ENCODE assay signal across 11 cellular contexts in the genomic region with DNA sequence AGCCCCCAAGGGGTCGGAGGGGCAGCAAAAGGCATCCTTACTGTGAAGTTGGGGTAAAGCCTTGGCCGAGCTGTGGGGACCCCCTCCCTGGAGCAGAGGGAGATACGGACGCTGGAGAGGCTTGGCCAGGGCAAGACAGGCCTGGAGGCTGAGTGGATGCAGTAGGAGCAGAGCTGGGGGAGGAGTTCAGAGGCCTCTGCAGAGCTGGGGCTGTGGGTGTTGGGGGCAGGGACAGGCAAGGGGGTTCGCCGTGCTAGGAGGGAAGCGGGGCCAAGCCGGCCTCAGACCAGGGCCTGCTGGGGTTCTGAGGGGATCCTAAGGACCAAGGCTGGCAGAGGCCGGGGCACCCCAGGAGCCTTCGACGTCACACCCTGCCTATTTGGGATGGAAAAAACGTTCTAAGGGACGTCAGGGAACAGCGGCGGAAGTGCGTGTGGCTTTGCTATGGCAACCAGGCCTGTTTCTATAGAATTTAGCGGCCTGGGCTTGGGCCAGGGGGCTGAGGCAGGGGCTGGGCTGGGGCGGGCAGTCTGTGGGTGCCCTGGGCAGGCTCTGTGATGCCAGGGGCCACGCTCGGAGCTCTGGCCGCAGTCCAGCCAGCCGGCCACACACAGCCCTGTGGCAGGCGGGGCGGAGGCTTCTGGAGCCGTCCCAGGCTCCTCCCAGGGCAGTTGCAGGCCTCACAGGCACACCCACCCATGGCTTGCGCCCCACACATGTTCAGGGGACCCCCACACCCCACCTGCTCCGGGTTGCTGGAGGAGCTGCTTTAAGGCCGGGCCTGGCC. TPM values are rescaled to one million over a fixed set of nuclear protein-coding genes. Genes with fewer than 3 reads are reported as not detected.
DNase-seq lines count a peak whose midpoint lies in the region; ATAC-seq and TF ChIP-seq lines count a peak whose summit lies in the region.
"Had no signal": no experiment of that assay in that cellular context is flagged by ENCODE, and none has a peak within 500 bp of the region (broad histone marks: within the 10 kb centered on the region; RNA-seq: fewer than 3 reads in every experiment).

No MANE protein-coding gene starts in this region.

- H3K4me1 Mint-ChIP-seq in naive thymus-derived CD4-positive, alpha-beta T cell, result peaks cover 20 to 37% (median 28%) of the 10 kb centered on the region in 7 donors

- H2BK5ac ChIP-seq in neuronal stem cell (ENCODE audit: low read length), result no peak overlapping the region

- peak overlapping the region; percentile 50 for H3K4me3 ChIP-seq in ACC112 (ENCODE audit: low read depth, low read length)
- peak overlapping the region in 2 of 4 donors; percentile 26 to 34 for H3K4me3 ChIP-seq in Peyer's patch
- peak overlapping the region in 3 of 4 donors; percentile 18 to 91 (median 34) for H3K4me3 ChIP-seq in esophagus squamous epithelium
- H3K4me3 ChIP-seq in neuronal stem cell (ENCODE audit: low read length in 2 of 2), result peak overlapping the region in 1 of 2 donors; percentile 26
- H3K4me3 ChIP-seq in naive thymus-derived CD4-positive, alpha-beta T cell (ENCODE audit: low read length), result no peak overlapping the region

- 26 to 44% methylated on average over 6 to 17 of the region's 28 CpGs for WGBS in esophagus squamous epithelium, 2 donors
- WGBS in neuronal stem cell (ENCODE audit: extremely low coverage in 2 of 2, insufficient read length in 2 of 2, insufficient replicate concordance in 1 of 2), 2 donors, result no CpG with 5 or more reads among the region's 28 CpGs

- H2AFZ ChIP-seq in ACC112 (ENCODE audit: low read length, unreplicated experiment), result no peak overlapping the region
- peak overlapping the region; percentile 49 for H2AFZ ChIP-seq in neuronal stem cell (ENCODE audit: low read length)

- peak overlapping the region; percentile 71 for H3K14ac ChIP-seq in neuronal stem cell (ENCODE audit: low read length)

- H3K18ac ChIP-seq in neuronal stem cell (ENCODE audit: low read length), result peak overlapping the region; percentile 38

- no peak overlapping the region for H4K91ac ChIP-seq in neuronal stem cell (ENCODE audit: low read depth, low read length, poor library complexity)

- no peak overlapping the region for H4K8ac ChIP-seq in neuronal stem cell (ENCODE audit: low read depth, low read length)

- H3K9ac ChIP-seq in neuronal stem cell (ENCODE audit: low read depth, low read length, poor library complexity), result peak overlapping the region; percentile 56

- no peak overlapping the region for H3K4me3 Mint-ChIP-seq in naive thymus-derived CD4-positive, alpha-beta T cell

- no peak overlapping the region for H3K4ac ChIP-seq in neuronal stem cell (ENCODE audit: low read length)

- TF ChIP-seq POLR2A in Peyer's patch (IDR thresholded peaks at IDR 0.05) (no peak), esophagus squamous epithelium (IDR thresholded peaks at IDR 0.05) (no peak)

- peaks cover 78% of the 10 kb centered on the region for H3K79me2 ChIP-seq in ACC112 (ENCODE audit: control insufficient read depth, insufficient read depth, low read length, unreplicated experiment)

- no peaks in the 10 kb centered on the region for H3K9me3 Mint-ChIP-seq in naive thymus-derived CD4-positive, alpha-beta T cell

- no peak overlapping the region for H2BK15ac ChIP-seq in neuronal stem cell (ENCODE audit: low read length)

- DNase-seq in Peyer's patch (peak in 1 of 3 donors; percentile 67), esophagus squamous epithelium (lab: John Stamatoyannopoulos, UW) (no peak), neuronal stem cell (ENCODE audit: low spot score) (no peak), NCI-H446 (lab: John Stamatoyannopoulos, UW) (no peak), AML-193 (lab: John Stamatoyannopoulos, UW) (no peak)
- no peak for DNase-seq in naive thymus-derived CD4-positive, alpha-beta T cell
- DNase-seq: DMS153; SHP77 treated with DMSO at 0.1 percent for 48 hours; stimulated activated CD4-positive, alpha-beta T cell treated with anti-CD3 and anti-CD28 coated beads, Interleukin-4, amount 100 ng/mL, for 1 hour had no signal

- no peak for ATAC-seq in naive thymus-derived CD4-positive, alpha-beta T cell
- ATAC-seq in HG03280 (IDR thresholded peaks at IDR 0.05; ENCODE audit: unreplicated experiment), result no peak

- H3K79me1 ChIP-seq in neuronal stem cell (ENCODE audit: low read depth, low read length), result peaks cover 50% of the 10 kb centered on the region

- H2BK120ac ChIP-seq in neuronal stem cell (ENCODE audit: low read depth, low read length), result no peak overlapping the region

- H3K36me3 ChIP-seq in ACC112 (ENCODE audit: insufficient read depth, low read length) (peaks cover 7% of the 10 kb centered on the region; the same call in 1 of the 2 replicates), Peyer's patch (no peaks in the 10 kb centered on the region), esophagus squamous epithelium (peaks cover 0 to under 1% (median 0%) of the 10 kb centered on the region in 3 donors), neuronal stem cell (replicated peaks in 1 of 2; ENCODE audit: control insufficient read depth in 2 of 2, insufficient read depth in 2 of 2, low read length in 2 of 2) (peaks cover 2 to 12% of the 10 kb centered on the region in 2 donors)
- H3K36me3 ChIP-seq in naive thymus-derived CD4-positive, alpha-beta T cell (ENCODE audit: control insufficient read depth in 2 of 3, insufficient read depth in 3 of 3, low read length in 3 of 3), result no peaks in the 10 kb centered on the region

- POLR2A ChIA-PET in naive thymus-derived CD4-positive, alpha-beta T cell (lab: Charles Lee), result no interaction called here

- peak overlapping the region; percentile 95 for H2AK5ac ChIP-seq in neuronal stem cell (ENCODE audit: low read depth, low read length)

- CTCF ChIA-PET in naive thymus-derived CD4-positive, alpha-beta T cell (lab: Charles Lee), result no interaction called here

- H3K27me3 ChIP-seq in ACC112 (ENCODE audit: insufficient read depth, low read length) (no peaks in the 10 kb centered on the region), Peyer's patch (no peaks in the 10 kb centered on the region), esophagus squamous epithelium (no peaks in the 10 kb centered on the region), neuronal stem cell (ENCODE audit: control insufficient read depth in 3 of 3, insufficient read depth in 3 of 3, low read depth in 1 of 3, low read length in 3 of 3) (no peaks in the 10 kb centered on the region)
- no peaks in the 10 kb centered on the region for H3K27me3 ChIP-seq in naive thymus-derived CD4-positive, alpha-beta T cell (ENCODE audit: control insufficient read depth in 2 of 2, insufficient read depth in 2 of 2, low read length in 2 of 2)

- no peak overlapping the region for H3K4me2 ChIP-seq in neuronal stem cell (ENCODE audit: insufficient read depth, low read length, poor library complexity, severe bottlenecking)

- no peaks in the 10 kb centered on the region for H3K27me3 Mint-ChIP-seq in naive thymus-derived CD4-positive, alpha-beta T cell

- no peak for TF ChIP-seq CTCF in Peyer's patch (IDR thresholded peaks at IDR 0.05)
- TF ChIP-seq CTCF in esophagus squamous epithelium (IDR thresholded peaks at IDR 0.05), result no peak

- peak overlapping the region; percentile 73 for H3K23ac ChIP-seq in neuronal stem cell (ENCODE audit: low read depth, low read length, poor library complexity)

- intact Hi-C loops in esophagus squamous epithelium (cut with DNase I), result no loop called here
- intact Hi-C loops in naive thymus-derived CD4-positive, alpha-beta T cell (cut with micrococcal nuclease), result loop anchor here (5.0 to 10.0 kb wide), 10 partner anchors 48 to 852 kb away; a partner anchor contains a TSS

- H2BK12ac ChIP-seq in neuronal stem cell (ENCODE audit: low read length), result no peak overlapping the region

- peaks cover 0 to 12% (median 0%) of the 10 kb centered on the region in 5 donors for H3K36me3 Mint-ChIP-seq in naive thymus-derived CD4-positive, alpha-beta T cell

- peak overlapping the region in 2 of 9 donors; percentile 19 for H3K27ac Mint-ChIP-seq in naive thymus-derived CD4-positive, alpha-beta T cell

- H3K4me1 ChIP-seq in ACC112 (ENCODE audit: control insufficient read depth, insufficient read depth, low read length, unreplicated experiment) (peaks cover 44% of the 10 kb centered on the region), Peyer's patch (peaks cover 15 to 83% (median 23%) of the 10 kb centered on the region in 4 donors), esophagus squamous epithelium (peaks cover 76 to 91% (median 78%) of the 10 kb centered on the region in 3 donors), neuronal stem cell (ENCODE audit: control insufficient read depth in 2 of 2, insufficient read depth in 1 of 2, low read depth in 1 of 2, low read length in 2 of 2) (peaks cover 13 to 44% of the 10 kb centered on the region in 2 donors)
- peaks cover 1 to 23% of the 10 kb centered on the region in 2 donors for H3K4me1 ChIP-seq in naive thymus-derived CD4-positive, alpha-beta T cell (ENCODE audit: control insufficient read depth in 2 of 2, insufficient read depth in 2 of 2, low read length in 2 of 2)

- H3K27ac ChIP-seq in ACC112 (ENCODE audit: low read depth, low read length) (peak overlapping the region; percentile 95), Peyer's patch (peak overlapping the region; percentile 64 to 92 (median 80)), esophagus squamous epithelium (peak overlapping the region; percentile 92 to 98 (median 95)), neuronal stem cell (replicated peaks; ENCODE audit: low read length) (no peak overlapping the region)
- H3K27ac ChIP-seq in naive thymus-derived CD4-positive, alpha-beta T cell (ENCODE audit: low read depth, low read length), result no peak overlapping the region

- H3K9me3 ChIP-seq in Peyer's patch (no peaks in the 10 kb centered on the region), esophagus squamous epithelium (no peaks in the 10 kb centered on the region), neuronal stem cell (replicated peaks in 1 of 2; ENCODE audit: control insufficient read depth in 2 of 2, insufficient read depth in 1 of 2, low read depth in 1 of 2, low read length in 2 of 2) (no peaks in the 10 kb centered on the region)
- H3K9me3 ChIP-seq in naive thymus-derived CD4-positive, alpha-beta T cell (ENCODE audit: control insufficient read depth in 2 of 3, low read length in 3 of 3), result no peaks in the 10 kb centered on the region

RNA-seq across cellular contexts. Expression of a gene that starts 3.7 kb away (rescaled TPM):
- total RNA-seq in Peyer's patch, result 100 to 1,000 TPM in 1 of 4 donors, 10 to 100 TPM in 3; 51.2 to 120 (median 79.3) TPM
- 10 to 100 TPM; 46.9 to 79.6 (median 73.2) TPM for total RNA-seq in esophagus squamous epithelium
- polyA plus RNA-seq in neuronal stem cell (2013, experiment 1 of 2), result 117 TPM
- polyA plus RNA-seq in neuronal stem cell (2013, experiment 2 of 2), result 112 TPM
- total RNA-seq in naive thymus-derived CD4-positive, alpha-beta T cell, result 10 to 100 TPM; 30.0 to 58.3 (median 36.7) TPM
- polyA plus RNA-seq in naive thymus-derived CD4-positive, alpha-beta T cell, result 1 to 10 TPM; 4.8 to 6.8 TPM

RNA-seq across cellular contexts. Expression of a gene that starts 10.8 kb away (rescaled TPM):
- total RNA-seq in Peyer's patch, result 10 to 100 TPM; 17.9 to 33.8 (median 24.3) TPM
- total RNA-seq in esophagus squamous epithelium, result 1 to 10 TPM in 2 of 4 donors, under 1 TPM in 2; 0.26 to 4.2 (median 0.99) TPM
- 4.2 TPM for polyA plus RNA-seq in neuronal stem cell (2013, experiment 1 of 2)
- 3.9 TPM for polyA plus RNA-seq in neuronal stem cell (2013, experiment 2 of 2)
- total RNA-seq in naive thymus-derived CD4-positive, alpha-beta T cell, result under 1 TPM in 1 of 5 experiments, not detected in 4; 0.86 TPM
- under 1 TPM; 0.29 to 0.66 TPM for polyA plus RNA-seq in naive thymus-derived CD4-positive, alpha-beta T cell

RNA-seq across cellular contexts. Expression of a gene that starts 23.5 kb away (rescaled TPM):
- total RNA-seq in Peyer's patch (100 to 1,000 TPM in 3 of 4 donors, 10 to 100 TPM in 1; 64.6 to 305 (median 188) TPM), esophagus squamous epithelium (100 to 1,000 TPM in 1 of 4 donors, 10 to 100 TPM in 3; 34.1 to 123 (median 64.1) TPM)
- polyA plus RNA-seq in neuronal stem cell (2013, experiment 1 of 2), result 27.8 TPM
- polyA plus RNA-seq in neuronal stem cell (2013, experiment 2 of 2), result 26.3 TPM
- total RNA-seq in naive thymus-derived CD4-positive, alpha-beta T cell, result 100 to 1,000 TPM in 2 of 5 experiments, 10 to 100 TPM in 3; 82.8 to 153 (median 98.3) TPM
- polyA plus RNA-seq in naive thymus-derived CD4-positive, alpha-beta T cell, result 1 to 10 TPM; 4.9 to 9.8 TPM

RNA-seq across cellular contexts. Expression of a gene that starts 37.2 kb away (rescaled TPM):
- total RNA-seq in Peyer's patch (not detected), esophagus squamous epithelium (under 1 TPM in 2 of 4 donors, not detected in 2; 0.04 to 0.38 TPM)
- 4.7 TPM for polyA plus RNA-seq in neuronal stem cell (2013, experiment 1 of 2)
- polyA plus RNA-seq in neuronal stem cell (2013, experiment 2 of 2), result 4.7 TPM
- total RNA-seq in naive thymus-derived CD4-positive, alpha-beta T cell, result under 1 TPM in 1 of 5 experiments, not detected in 4; 0.19 TPM
- not detected for polyA plus RNA-seq in naive thymus-derived CD4-positive, alpha-beta T cell

RNA-seq across cellular contexts. Expression of a gene that starts 46.0 kb away (rescaled TPM):
- total RNA-seq in Peyer's patch, result 10 to 100 TPM; 45.7 to 95.7 (median 69.4) TPM
- 10 to 100 TPM; 33.1 to 48.8 (median 42.8) TPM for total RNA-seq in esophagus squamous epithelium
- polyA plus RNA-seq in neuronal stem cell (2013, experiment 1 of 2), result 74.1 TPM
- 70.9 TPM for polyA plus RNA-seq in neuronal stem cell (2013, experiment 2 of 2)
- 10 to 100 TPM; 25.1 to 41.2 (median 35.5) TPM for total RNA-seq in naive thymus-derived CD4-positive, alpha-beta T cell
- polyA plus RNA-seq in naive thymus-derived CD4-positive, alpha-beta T cell, result 10 to 100 TPM; 20.7 to 36.4 TPM

Comparison
In these comparisons a context has a peak if more than half of its experiments do, and no peak if none do; other contexts are left out.
1. H3K27ac ChIP-seq: peak in ACC112 (single experiment), Peyer's patch (4 of 4) and esophagus squamous epithelium (4 of 4); none in neuronal stem cell (single experiment) and naive thymus-derived CD4-positive, alpha-beta T cell (single experiment).